ENCODE assay signal across 29 cellular contexts in genomic region chr12:130778776-130779175, GRCh38.
"Had no signal": no experiment of that assay in that cellular context is flagged by ENCODE, and none has a peak within 500 bp of the region (broad histone marks: within the 10 kb centered on the region; RNA-seq: fewer than 3 reads in every experiment).

No MANE protein-coding gene starts in this region.

- H3K4me1 ChIP-seq: uterus had no signal

- H3K27ac Mint-ChIP-seq: stimulated activated effector memory CD8-positive, alpha-beta T cell treated with anti-CD3 and anti-CD28 coated beads, Interleukin-12 subunit alpha, Interleukin-12 subunit beta, amount 100 ng/mL, for 72 hours; stimulated activated memory B cell treated with anti-CD40 and anti-IgM and Interleukin-4, amounts not matched to agents 10 μg/mL and 1 μg/mL and 100 μg/mL, for 72 hours; stimulated activated naive B cell treated with anti-CD40 and anti-IgM and Interleukin-4, amounts not matched to agents 10 μg/mL and 1 μg/mL and 100 μg/mL, for 72 hours; stimulated activated naive CD8-positive, alpha-beta T cell treated with anti-CD3 and anti-CD28 coated beads, Interleukin-15, amount 100 ng/mL, for 72 hours; stimulated activated naive CD8-positive, alpha-beta T cell treated with anti-CD3 and anti-CD28 coated beads, Interleukin-15, Interleukin-2, amounts not matched to agents 100 ng/mL and 50 ng/mL, for 24 hours; type B pancreatic cell had no signal

- H3K27ac ChIP-seq: stomach, suprapubic skin, testis, thoracic aorta, thyroid gland, tibial artery, tibial nerve, transverse colon, upper lobe of left lung, upper lobe of right lung, uterus, vagina had no signal

- H3K36me3 Mint-ChIP-seq: stimulated activated effector memory CD8-positive, alpha-beta T cell treated with anti-CD3 and anti-CD28 coated beads, Interleukin-12 subunit alpha, Interleukin-12 subunit beta, amount 100 ng/mL, for 72 hours; type B pancreatic cell had no signal

- H3K9me3 ChIP-seq: stomach, suprapubic skin, testis, thoracic aorta, thyroid gland, tibial artery, tibial nerve, transverse colon, upper lobe of left lung, upper lobe of right lung, uterus, vagina had no signal

- H3K4me3 ChIP-seq: stomach, suprapubic skin, testis, thoracic aorta, thyroid gland, tibial artery, tibial nerve, transverse colon, upper lobe of left lung, upper lobe of right lung, uterus, vagina had no signal

- H3K4me3 Mint-ChIP-seq: stimulated activated effector memory CD8-positive, alpha-beta T cell treated with anti-CD3 and anti-CD28 coated beads, Interleukin-12 subunit alpha, Interleukin-12 subunit beta, amount 100 ng/mL, for 72 hours; stimulated activated memory B cell treated with anti-CD40 and anti-IgM and Interleukin-4, amounts not matched to agents 10 μg/mL and 1 μg/mL and 100 μg/mL, for 72 hours; stimulated activated naive B cell treated with anti-CD40 and anti-IgM and Interleukin-4, amounts not matched to agents 10 μg/mL and 1 μg/mL and 100 μg/mL, for 72 hours; stimulated activated naive CD8-positive, alpha-beta T cell treated with anti-CD3 and anti-CD28 coated beads, Interleukin-15, amount 100 ng/mL, for 72 hours; stimulated activated naive CD8-positive, alpha-beta T cell treated with anti-CD3 and anti-CD28 coated beads, Interleukin-15, Interleukin-2, amounts not matched to agents 100 ng/mL and 50 ng/mL, for 24 hours; type B pancreatic cell had no signal

- ATAC-seq: stimulated activated effector memory CD8-positive, alpha-beta T cell treated with anti-CD3 and anti-CD28 coated beads, Interleukin-12 subunit alpha, Interleukin-12 subunit beta, amount 100 ng/mL, for 72 hours; stimulated activated memory B cell treated with anti-CD40 and anti-IgM and Interleukin-4, amounts not matched to agents 10 μg/mL and 1 μg/mL and 100 μg/mL, for 72 hours; stimulated activated naive B cell treated with anti-CD40 and anti-IgM and Interleukin-4, amounts not matched to agents 10 μg/mL and 1 μg/mL and 100 μg/mL, for 72 hours; stimulated activated naive CD8-positive, alpha-beta T cell treated with anti-CD3 and anti-CD28 coated beads, Interleukin-15, amount 100 ng/mL, for 72 hours; stimulated activated naive CD8-positive, alpha-beta T cell treated with anti-CD3 and anti-CD28 coated beads, Interleukin-15, Interleukin-2, amounts not matched to agents 100 U/mL and 50 U/mL, for 24 hours; upper lobe of right lung had no signal

- H3K9me3 Mint-ChIP-seq: stimulated activated effector memory CD8-positive, alpha-beta T cell treated with anti-CD3 and anti-CD28 coated beads, Interleukin-12 subunit alpha, Interleukin-12 subunit beta, amount 100 ng/mL, for 72 hours; stimulated activated naive CD8-positive, alpha-beta T cell treated with anti-CD3 and anti-CD28 coated beads, Interleukin-15, amount 100 ng/mL, for 72 hours; type B pancreatic cell had no signal

- H3K27me3 ChIP-seq: testis, thyroid gland, tibial artery, tibial nerve, upper lobe of left lung, uterus, vagina had no signal

- FAIRE-seq: urothelium cell line had no signal

- DNase-seq: stimulated activated CD4-positive, alpha-beta T cell treated with anti-CD3 and anti-CD28 coated beads, Interleukin-2, amount 100 ng/mL, for 48 hours; stimulated activated CD4-positive, alpha-beta T cell treated with anti-CD3 and anti-CD28 coated beads, Interleukin-4, amount 100 ng/mL, for 1 hour; stimulated activated CD4-positive, alpha-beta T cell treated with anti-CD3 and anti-CD28 coated beads, Interleukin-4, amount 100 ng/mL, for 24 hours; stimulated activated CD4-positive, alpha-beta T cell treated with anti-CD3 and anti-CD28 coated beads, Interleukin-4, amount 100 ng/mL, for 4 hours; stimulated activated CD8-positive, alpha-beta memory T cell treated with anti-CD3 and anti-CD28 coated beads, Interleukin-4, amount 100 ng/mL, for 48 hours; stimulated activated naive B cell treated with anti-CD40 and anti-IgM and Interleukin-4, amounts not matched to agents 10 μg/mL and 1 μg/mL and 100 μg/mL, for 72 hours; stimulated activated naive CD4-positive, alpha-beta T cell; stimulated activated naive CD4-positive, alpha-beta T cell treated with Interleukin-2 at 50 U/mL for 16 hours; stimulated activated naive CD8-positive, alpha-beta T cell treated with anti-CD3 and anti-CD28 coated beads, Interleukin-15, amount 100 ng/mL, for 72 hours; stimulated activated naive CD8-positive, alpha-beta T cell treated with anti-CD3 and anti-CD28 coated beads, Interleukin-15, Interleukin-2, amounts not matched to agents 100 U/mL and 50 U/mL, for 24 hours; stomach; substantia nigra; testis; thyroid gland; tibial artery; transverse colon; trophoblast cell; upper lobe of left lung; upper lobe of right lung; uterus had no signal

- H3K36me3 ChIP-seq: suprapubic skin, transverse colon, upper lobe of right lung, uterus, vagina had no signal
